17 cellular contexts compared by ENCODE assay signal in genomic region chrX:67692246-67692645, GRCh38.
DNase-seq lines count a peak whose midpoint lies in the region; ATAC-seq and TF ChIP-seq lines count a peak whose summit lies in the region.
"Had no signal": no experiment of that assay in that cellular context is flagged by ENCODE, and none has a peak within 500 bp of the region (broad histone marks: within the 10 kb centered on the region; RNA-seq: fewer than 3 reads in every experiment).

No MANE protein-coding gene starts in this region.

- no peaks in the 10 kb centered on the region for H3K9me3 Mint-ChIP-seq in stimulated activated naive CD8-positive, alpha-beta T cell treated with anti-CD3 and anti-CD28 coated beads, Interleukin-15, amount 100 ng/mL, for 72 hours
- H3K9me3 Mint-ChIP-seq: activated naive CD4-positive, alpha-beta T cell treated with anti-CD3 and anti-CD28 coated beads for 36 hours had no signal

- no peaks in the 10 kb centered on the region for H3K27me3 Mint-ChIP-seq in stimulated activated naive CD8-positive, alpha-beta T cell treated with anti-CD3 and anti-CD28 coated beads, Interleukin-15, amount 100 ng/mL, for 72 hours
- H3K27me3 Mint-ChIP-seq: central memory CD8-positive, alpha-beta T cell had no signal

- no peak overlapping the region for H3K4me3 ChIP-seq in epithelial cell of esophagus (ENCODE audit: low read length)
- H3K4me3 ChIP-seq: MG63 had no signal

- no peak for DNase-seq in stimulated activated naive CD8-positive, alpha-beta T cell treated with anti-CD3 and anti-CD28 coated beads, Interleukin-15, amount 100 ng/mL, for 72 hours
- no peak for DNase-seq in stimulated activated naive CD8-positive, alpha-beta T cell treated with anti-CD3 and anti-CD28 coated beads, Interleukin-15, Interleukin-2, amounts not matched to agents 100 U/mL and 50 U/mL, for 24 hours
- DNase-seq in epithelial cell of esophagus (ENCODE audit: low read depth) (peak; percentile 14), NCI-H510A (lab: John Stamatoyannopoulos, UW) (no peak), hippocampal formation (lab: John Stamatoyannopoulos, UW) (no peak)
- DNase-seq: activated CD8-positive, alpha-beta memory T cell treated with anti-CD3 and anti-CD28 coated beads for 24 hours; activated naive CD4-positive, alpha-beta T cell treated with anti-CD3 and anti-CD28 coated beads for 36 hours; DND-41; MG63; NCI-H2081 treated with DMSO at 0.1 percent for 48 hours; SHP77; stimulated activated CD4-positive, alpha-beta T cell treated with anti-CD3 and anti-CD28 coated beads, Interleukin-15, amount 100 ng/mL, for 24 hours; trophoblast cell had no signal

- peak; percentile 37 for ATAC-seq in stimulated activated naive CD8-positive, alpha-beta T cell treated with anti-CD3 and anti-CD28 coated beads, Interleukin-15, amount 100 ng/mL, for 72 hours
- no peak for ATAC-seq in stimulated activated naive CD8-positive, alpha-beta T cell treated with anti-CD3 and anti-CD28 coated beads, Interleukin-15, Interleukin-2, amounts not matched to agents 100 U/mL and 50 U/mL, for 24 hours
- ATAC-seq in HG03460 (IDR thresholded peaks at IDR 0.05; ENCODE audit: unreplicated experiment), result peak; percentile 51
- ATAC-seq in SK-N-SH treated with all-trans-retinoic acid at 6 μM for 48 hours, result no peak
- ATAC-seq in HG02981 (IDR thresholded peaks at IDR 0.05; ENCODE audit: unreplicated experiment), result no peak

- H3K4me1 Mint-ChIP-seq in stimulated activated naive CD8-positive, alpha-beta T cell treated with anti-CD3 and anti-CD28 coated beads, Interleukin-15, amount 100 ng/mL, for 72 hours, result no peaks in the 10 kb centered on the region
- H3K4me1 Mint-ChIP-seq: central memory CD8-positive, alpha-beta T cell had no signal

- H3K4me3 Mint-ChIP-seq in stimulated activated naive CD8-positive, alpha-beta T cell treated with anti-CD3 and anti-CD28 coated beads, Interleukin-15, amount 100 ng/mL, for 72 hours, result no peak overlapping the region
- H3K4me3 Mint-ChIP-seq: activated naive CD4-positive, alpha-beta T cell treated with anti-CD3 and anti-CD28 coated beads for 36 hours; central memory CD8-positive, alpha-beta T cell had no signal

- no peak for TF ChIP-seq CTCF in epithelial cell of esophagus (IDR thresholded peaks at IDR 0.05; ENCODE audit: insufficient read depth, low read depth, low read length, missing control alignments)

- no peak overlapping the region for H3K27ac Mint-ChIP-seq in stimulated activated naive CD8-positive, alpha-beta T cell treated with anti-CD3 and anti-CD28 coated beads, Interleukin-15, amount 100 ng/mL, for 72 hours
- H3K27ac Mint-ChIP-seq: activated naive CD4-positive, alpha-beta T cell treated with anti-CD3 and anti-CD28 coated beads for 36 hours had no signal

TF ChIP-seq in SK-N-SH treated with all-trans-retinoic acid at 6 μM for 48 hours, 23 proteins besides CTCF, POLR2A, EP300 and RAD21:
- TF ChIP-seq POU6F1 (CRISPR knock-in tag; IDR thresholded peaks at IDR 0.05; ENCODE audit: borderline replicate concordance, low read depth) (no peak), ARNTL (CRISPR knock-in tag; IDR thresholded peaks at IDR 0.05; ENCODE audit: borderline replicate concordance, low read depth) (no peak), TOX (CRISPR knock-in tag; IDR thresholded peaks at IDR 0.05; ENCODE audit: borderline replicate concordance) (no peak), ZC3H10 (CRISPR knock-in tag; IDR thresholded peaks at IDR 0.05) (no peak), GLIS3 (CRISPR knock-in tag; IDR thresholded peaks at IDR 0.05) (no peak)
TF ChIP-seq in SK-N-SH treated with all-trans-retinoic acid at 6 μM for 48 hours: peak in this region for 0.

Comparison
In these comparisons a context has a peak if more than half of its experiments do, and no peak if none do; other contexts are left out.
1. ATAC-seq: peak in stimulated activated naive CD8-positive, alpha-beta T cell treated with anti-CD3 and anti-CD28 coated beads, Interleukin-15, amount 100 ng/mL, for 72 hours (single experiment) and HG03460 (single experiment); none in stimulated activated naive CD8-positive, alpha-beta T cell treated with anti-CD3 and anti-CD28 coated beads, Interleukin-15, Interleukin-2, amounts not matched to agents 100 U/mL and 50 U/mL, for 24 hours (single experiment), SK-N-SH treated with all-trans-retinoic acid at 6 μM for 48 hours (single experiment) and HG02981 (single experiment).